In genomic region chr1:182054698-182055326, GRCh38 we compare ENCODE assay signal across 9 cellular contexts. TPM values are rescaled to one million over a fixed set of nuclear protein-coding genes. Genes with fewer than 3 reads are reported as not detected.
DNase-seq lines count a peak whose midpoint lies in the region; ATAC-seq, FAIRE-seq and TF ChIP-seq lines count a peak whose summit lies in the region.
"Had no signal": no experiment of that assay in that cellular context is flagged by ENCODE, and none has a peak within 500 bp of the region (broad histone marks: within the 10 kb centered on the region; RNA-seq: fewer than 3 reads in every experiment).

No MANE protein-coding gene starts in this region.

- no peaks in the 10 kb centered on the region for H3K9me3 Mint-ChIP-seq in CD4-positive, CD25-positive, alpha-beta regulatory T cell
- no peaks in the 10 kb centered on the region for H3K9me3 Mint-ChIP-seq in activated B cell treated with CpG ODN at 0.5 μM for 24 hours

- H3K36me3 Mint-ChIP-seq in CD4-positive, CD25-positive, alpha-beta regulatory T cell: no peaks in the 10 kb centered on the region
- H3K36me3 Mint-ChIP-seq in activated B cell treated with CpG ODN at 0.5 μM for 24 hours (ENCODE audit: low read depth): no peaks in the 10 kb centered on the region

- H3K27ac ChIP-seq in CD4-positive, CD25-positive, alpha-beta regulatory T cell (ENCODE audit: insufficient read depth, low read length, poor library complexity, severe bottlenecking): no peak overlapping the region
- no peak overlapping the region for H3K27ac ChIP-seq in small intestine (ENCODE audit: low read depth in 1 of 2, low read length in 1 of 2)

- no peak overlapping the region for H3K4me3 Mint-ChIP-seq in CD4-positive, CD25-positive, alpha-beta regulatory T cell
- no peak overlapping the region for H3K4me3 Mint-ChIP-seq in activated B cell treated with CpG ODN at 0.5 μM for 24 hours

- DNase-seq in CD4-positive, CD25-positive, alpha-beta regulatory T cell: peak; percentile 29 to 75 (median 55)
- DNase-seq in GM18507 (ENCODE audit: extremely low spot score, insufficient read length, low read depth) (no peak), NCI-H1092 treated with DMSO at 0.1 percent for 48 hours (lab: John Stamatoyannopoulos, UW) (peak; percentile 28), activated B cell treated with CpG ODN at 0.5 μM for 24 hours (no peak), fibroblast of mammary gland (ENCODE audit: low read depth) (peak; percentile 35), small intestine (peak; percentile 44), mesenteric fat pad (ENCODE audit: low spot score) (no peak)

- peak; percentile 78 for FAIRE-seq in GM18507 (lab: Jason Lieb, UNC)
- FAIRE-seq in small intestine (lab: Jason Lieb, UNC): no peak

- H3K27me3 ChIP-seq in CD4-positive, CD25-positive, alpha-beta regulatory T cell (ENCODE audit: control insufficient read depth, insufficient read depth, low read length): peaks cover 2% of the 10 kb centered on the region
- H3K27me3 ChIP-seq in small intestine (ENCODE audit: control insufficient read depth in 2 of 2, insufficient read depth in 2 of 2, low read length in 2 of 2): peaks cover 0 to 16% of the 10 kb centered on the region in 2 donors

- H3K27ac Mint-ChIP-seq in CD4-positive, CD25-positive, alpha-beta regulatory T cell: no peak overlapping the region
- no peak overlapping the region for H3K27ac Mint-ChIP-seq in activated B cell treated with CpG ODN at 0.5 μM for 24 hours

- peaks cover 0 to 3% (median 0%) of the 10 kb centered on the region in 4 donors for H3K4me1 Mint-ChIP-seq in CD4-positive, CD25-positive, alpha-beta regulatory T cell
- H3K4me1 Mint-ChIP-seq in activated B cell treated with CpG ODN at 0.5 μM for 24 hours: no peaks in the 10 kb centered on the region

- H3K36me3 ChIP-seq in CD4-positive, CD25-positive, alpha-beta regulatory T cell (ENCODE audit: control insufficient read depth, insufficient read depth, low read length): no peaks in the 10 kb centered on the region
- no peaks in the 10 kb centered on the region for H3K36me3 ChIP-seq in small intestine (ENCODE audit: control insufficient read depth in 2 of 2, insufficient read depth in 2 of 2, low read length in 2 of 2)

- no peaks in the 10 kb centered on the region for H3K9me3 ChIP-seq in CD4-positive, CD25-positive, alpha-beta regulatory T cell (ENCODE audit: control insufficient read depth in 2 of 2, low read length in 2 of 2)
- no peaks in the 10 kb centered on the region for H3K9me3 ChIP-seq in small intestine (ENCODE audit: control insufficient read depth, low read depth)

- intact Hi-C loops in activated B cell treated with CpG ODN at 0.5 μM for 24 hours (cut with micrococcal nuclease): loop anchor here (1.0 to 5.0 kb wide), 3 partner anchors 378 to 865 kb away; no protein-coding TSS in a partner anchor

- CTCF ChIA-PET in activated B cell treated with CpG ODN at 0.5 μM for 24 hours (lab: Charles Lee): interaction anchor here (0.6 to 2.7 kb wide), 13 partner anchors 10 to 866 kb away, joined by 3 to 50 read pairs (median 4); no protein-coding TSS in a partner anchor

- TF ChIP-seq CTCF in activated B cell treated with CpG ODN at 0.5 μM for 24 hours (IDR thresholded peaks at IDR 0.05): no peak
- TF ChIP-seq CTCF in fibroblast of mammary gland (conservative IDR thresholded peaks at IDR 0.05; ENCODE audit: control insufficient read depth, insufficient read depth, low read depth, low read length): peak; percentile 54

- no peaks in the 10 kb centered on the region for H3K4me1 ChIP-seq in CD4-positive, CD25-positive, alpha-beta regulatory T cell (ENCODE audit: control insufficient read depth, insufficient read depth, low read length, poor library complexity, severe bottlenecking)
- H3K4me1 ChIP-seq in small intestine (ENCODE audit: control insufficient read depth in 2 of 2, insufficient read depth in 1 of 2, low read depth in 1 of 2, low read length in 1 of 2): no peaks in the 10 kb centered on the region

- peaks cover 29% of the 10 kb centered on the region for H3K27me3 Mint-ChIP-seq in CD4-positive, CD25-positive, alpha-beta regulatory T cell
- H3K27me3 Mint-ChIP-seq in activated B cell treated with CpG ODN at 0.5 μM for 24 hours: peaks cover 35% of the 10 kb centered on the region

- 19 to 33% (median 22%) methylated on average over 4 of the region's 4 CpGs for WGBS in small intestine, 3 donors

- H3K4me3 ChIP-seq in CD4-positive, CD25-positive, alpha-beta regulatory T cell (ENCODE audit: low read depth, low read length): no peak overlapping the region
- H3K4me3 ChIP-seq in fibroblast of mammary gland (ENCODE audit: control insufficient read depth, low read depth, low read length) (no peak overlapping the region), small intestine (ENCODE audit: low read depth in 1 of 2, low read length in 2 of 2) (no peak overlapping the region)

- ATAC-seq in CD4-positive, CD25-positive, alpha-beta regulatory T cell (ENCODE audit: low read depth in 2 of 2): peak; percentile 40 to 53
- ATAC-seq in activated B cell treated with CpG ODN at 0.5 μM for 24 hours (ENCODE audit: low read depth): peak; percentile 56
- ATAC-seq in HG03565 (IDR thresholded peaks at IDR 0.05; ENCODE audit: unreplicated experiment): no peak
- ATAC-seq: right cardiac atrium had no signal

- POLR2A ChIA-PET in activated B cell treated with CpG ODN at 0.5 μM for 24 hours (lab: Charles Lee): no interaction called here

RNA-seq across cellular contexts. Expression of gene ZNF648, which starts 6.7 kb away (rescaled TPM):
- total RNA-seq in CD4-positive, CD25-positive, alpha-beta regulatory T cell: not detected
- under 1 TPM in 1 of 4 donors, not detected in 3; 0.28 TPM for polyA plus RNA-seq in CD4-positive, CD25-positive, alpha-beta regulatory T cell
- total RNA-seq in activated B cell treated with CpG ODN at 0.5 μM for 24 hours: not detected in 2 replicates
- polyA plus RNA-seq in small intestine: not detected
- not detected for total RNA-seq in mesenteric fat pad
- total RNA-seq: right cardiac atrium had no signal
- polyA plus RNA-seq: right cardiac atrium had no signal

Comparison
In these comparisons a context has a peak if more than half of its experiments do, and no peak if none do; other contexts are left out.
1. DNase-seq: peak in CD4-positive, CD25-positive, alpha-beta regulatory T cell (3 of 3), NCI-H1092 treated with DMSO at 0.1 percent for 48 hours (single experiment), fibroblast of mammary gland (single experiment) and small intestine (single experiment); none in GM18507 (single experiment), activated B cell treated with CpG ODN at 0.5 μM for 24 hours (single experiment) and mesenteric fat pad (single experiment).